ENCODE assay signal across 8 cellular contexts in genomic region chr2:73987948-73988700, GRCh38. TPM values are rescaled to one million over a fixed set of nuclear protein-coding genes. Genes with fewer than 3 reads are reported as not detected.
DNase-seq lines count a peak whose midpoint lies in the region; ATAC-seq and TF ChIP-seq lines count a peak whose summit lies in the region.

No MANE protein-coding gene starts in this region.

- H4K20me1 ChIP-seq in IMR-90 (ENCODE audit: insufficient read depth, low read length) (peaks cover 50% of the 10 kb centered on the region), mammary epithelial cell (ENCODE audit: insufficient read depth, low read length) (no peaks in the 10 kb centered on the region)

- H3K4me1 Mint-ChIP-seq in naive thymus-derived CD4-positive, alpha-beta T cell, result peaks cover 60 to 80% (median 73%) of the 10 kb centered on the region in 7 donors

- H3K14ac ChIP-seq in IMR-90 (replicated peaks; ENCODE audit: low read depth, low read length), result peak overlapping the region; percentile 37

- no peak overlapping the region for H3K56ac ChIP-seq in IMR-90 (ENCODE audit: extremely low read depth, insufficient read depth, low read length)

- H3K4ac ChIP-seq in IMR-90 (ENCODE audit: low read depth, low read length), result no peak overlapping the region

- no peak overlapping the region for H2AK5ac ChIP-seq in IMR-90 (ENCODE audit: low read depth, low read length)

- H3K36me3 Mint-ChIP-seq in naive thymus-derived CD4-positive, alpha-beta T cell, result peaks cover 3 to 52% (median 24%) of the 10 kb centered on the region in 5 donors

- peak overlapping the region; percentile 45 for H3K23ac ChIP-seq in IMR-90 (ENCODE audit: low read depth, low read length)

- H3K4me1 ChIP-seq in IMR-90 (ENCODE audit: control insufficient read depth, insufficient read depth, low read length) (peaks cover 25% of the 10 kb centered on the region), mammary epithelial cell (ENCODE audit: insufficient read depth, low read length) (peaks cover 57% of the 10 kb centered on the region)
- H3K4me1 ChIP-seq in naive thymus-derived CD4-positive, alpha-beta T cell (ENCODE audit: control insufficient read depth in 2 of 2, insufficient read depth in 2 of 2, low read length in 2 of 2), result peaks cover 30 to 50% of the 10 kb centered on the region in 2 donors

- H3K4me3 ChIP-seq in AG04450 (ENCODE audit: low read depth, low read length) (peak overlapping the region; percentile 48), IMR-90 (ENCODE audit: insufficient read depth, low read depth, low read length) (no peak overlapping the region; the same call in 1 of the 2 replicates), mammary epithelial cell (replicated peaks in 1 of 3; ENCODE audit: insufficient read depth in 1 of 3, low read depth in 2 of 3, low read length in 3 of 3) (peak overlapping the region in 2 of 3 experiments; percentile 8 to 19)
- peak overlapping the region; percentile 62 for H3K4me3 ChIP-seq in naive thymus-derived CD4-positive, alpha-beta T cell (ENCODE audit: low read length)

- H3K27me3 ChIP-seq in AG04450 (ENCODE audit: control insufficient read depth, insufficient read depth, low read length) (no peaks in the 10 kb centered on the region), IMR-90 (ENCODE audit: control insufficient read depth, insufficient read depth, low read length) (no peaks in the 10 kb centered on the region), mammary epithelial cell (ENCODE audit: insufficient read depth, low read length) (no peaks in the 10 kb centered on the region)
- H3K27me3 ChIP-seq in naive thymus-derived CD4-positive, alpha-beta T cell (ENCODE audit: control insufficient read depth in 2 of 2, insufficient read depth in 2 of 2, low read length in 2 of 2), result no peaks in the 10 kb centered on the region

- H2BK15ac ChIP-seq in IMR-90 (ENCODE audit: low read depth, low read length), result no peak overlapping the region

- peak overlapping the region; percentile 83 to 93 (median 88) for H3K4me3 Mint-ChIP-seq in naive thymus-derived CD4-positive, alpha-beta T cell

- CTCF ChIA-PET in AG04450 (lab: Charles Lee), result interaction anchor here (1.3 to 2.1 kb wide), 2 partner anchors 132 to 164 kb away, joined by 5 read pairs; no protein-coding TSS in a partner anchor
- CTCF ChIA-PET in IMR-90 (lab: Yijun Ruan, JAX), result interaction anchor here (0.6 to 0.8 kb wide), 2 partner anchors 13 to 196 kb away, joined by 3 read pairs; no protein-coding TSS in a partner anchor
- CTCF ChIA-PET in mammary epithelial cell (lab: Charles Lee; ENCODE audit: low non-redundant PET), result interaction anchor here (0.9 kb wide), 1 partner anchor 15 kb away, joined by 4 read pairs; no protein-coding TSS in a partner anchor
- CTCF ChIA-PET in naive thymus-derived CD4-positive, alpha-beta T cell (lab: Charles Lee), result interaction anchor here (0.6 to 2.9 kb wide), 15 partner anchors 8 to 298 kb away, joined by 3 to 37 read pairs (median 3); partner anchors contain the start of gene MOB1A

- TF ChIP-seq POLR2A in IMR-90 (IDR thresholded peaks at IDR 0.05; ENCODE audit: low read depth, low read length), result no peak

- H4K5ac ChIP-seq in IMR-90 (ENCODE audit: low read depth, low read length), result no peak overlapping the region

- peaks cover 22% of the 10 kb centered on the region for H3K9me1 ChIP-seq in IMR-90 (ENCODE audit: insufficient read depth, low read length)

- BruUV-seq in IMR-90 (replicated peaks; lab: Mats Ljungman, UMichigan) (no TSS peak), mammary epithelial cell (replicated peaks; lab: Mats Ljungman, UMichigan) (no TSS peak)

- no peak overlapping the region for H3K18ac ChIP-seq in IMR-90 (ENCODE audit: low read depth, low read length)

- H2AFZ ChIP-seq in IMR-90 (replicated peaks; ENCODE audit: low read length, poor library complexity), result no peak overlapping the region
- H2AFZ ChIP-seq in mammary epithelial cell (ENCODE audit: low read depth, low read length), result no peak overlapping the region

- H2BK120ac ChIP-seq in IMR-90 (ENCODE audit: low read depth, low read length), result no peak overlapping the region

- no peak overlapping the region for H4K8ac ChIP-seq in IMR-90 (ENCODE audit: low read depth in 2 of 2, low read length in 2 of 2)

- DNase-seq in AG04450 (ENCODE audit: low read depth, low spot score), result no peak
- no peak for DNase-seq in IMR-90
- DNase-seq in mammary epithelial cell, result no peak
- DNase-seq in naive thymus-derived CD4-positive, alpha-beta T cell, result no peak
- DNase-seq in medulla oblongata (ENCODE audit: extremely low spot score), result no peak
- DNase-seq in kidney tubule cell (ENCODE audit: low spot score), result no peak
- no peak for DNase-seq in SIG-M5 treated with dmso at 0.1 percent for 504 hours (lab: John Stamatoyannopoulos, UW; ENCODE audit: unreplicated experiment)

- in situ Hi-C loops in IMR-90 (cut with MboI; ENCODE audit: low sequenced_read_pairs), result loop anchor here (10.0 kb wide), 1 partner anchor 163 kb away; the partner anchor contains the start of gene STAMBP
- in situ Hi-C loops in mammary epithelial cell (cut with MboI; ENCODE audit: low sequenced_read_pairs in 2 of 2), result no loop called here

- dilution Hi-C loops in IMR-90 (cut with HindIII; ENCODE audit: low sequenced_read_pairs, unreplicated experiment) (no loop called here), mammary epithelial cell (cut with HindIII; ENCODE audit: low sequenced_read_pairs) (no loop called here)

- H3K9me3 Mint-ChIP-seq in naive thymus-derived CD4-positive, alpha-beta T cell, result peaks cover 0 to 11% (median 4%) of the 10 kb centered on the region in 11 donors

- no peak for ATAC-seq in IMR-90 (ENCODE audit: low read depth)
- no peak for ATAC-seq in naive thymus-derived CD4-positive, alpha-beta T cell
- ATAC-seq in HG03135 (IDR thresholded peaks at IDR 0.05; ENCODE audit: unreplicated experiment), result no peak

- intact Hi-C loops in IMR-90 (cut with micrococcal nuclease), result no loop called here
- intact Hi-C loops in mammary epithelial cell (cut with micrococcal nuclease), result no loop called here
- intact Hi-C loops in naive thymus-derived CD4-positive, alpha-beta T cell (cut with micrococcal nuclease), result loop anchor here (1.0 to 5.0 kb wide), 13 partner anchors 17 to 404 kb away; partner anchors contain the start of genes STAMBP (in 2 of the 2), BOLA3 (in 1 of the 2), DGUOK (in 1 of the 2) and MTHFD2 (in 1 of the 2)

- peaks cover 75% of the 10 kb centered on the region for H3K79me2 ChIP-seq in mammary epithelial cell (ENCODE audit: insufficient read depth, low read length)

- peaks cover 29 to 69% of the 10 kb centered on the region in 2 experiments for H3K79me1 ChIP-seq in IMR-90 (ENCODE audit: low read depth in 1 of 2, low read length in 2 of 2)

- H2AK9ac ChIP-seq in IMR-90 (replicated peaks; ENCODE audit: low read depth, low read length, poor library complexity), result peak overlapping the region; percentile 95

- POLR2A ChIA-PET in AG04450 (lab: Yijun Ruan, JAX), result interaction anchor here (0.6 to 1.1 kb wide), 4 partner anchors 12 to 139 kb away, joined by 3 to 4 read pairs (median 3); no protein-coding TSS in a partner anchor
- POLR2A ChIA-PET in IMR-90 (lab: Charles Lee; ENCODE audit: unreplicated experiment), result no interaction called here
- POLR2A ChIA-PET in naive thymus-derived CD4-positive, alpha-beta T cell (lab: Charles Lee), result interaction anchor here (0.6 to 4.1 kb wide), 11 partner anchors 9 to 79 kb away, joined by 3 to 19 read pairs (median 4); no protein-coding TSS in a partner anchor

- no peak for TF ChIP-seq CTCF in AG04450 (IDR thresholded peaks at IDR 0.05; ENCODE audit: low read depth, low read length)
- TF ChIP-seq CTCF in IMR-90 (conservative IDR thresholded peaks at IDR 0.05; ENCODE audit: low read depth, low read length), result no peak
- no peak for TF ChIP-seq CTCF in mammary epithelial cell (conservative IDR thresholded peaks at IDR 0.05 in 1 of 2, IDR thresholded peaks at IDR 0.05 in 1 of 2; ENCODE audit: extremely low read depth in 1 of 2, insufficient read depth in 1 of 2, low read depth in 1 of 2, low read length in 2 of 2)

- H3K9ac ChIP-seq in IMR-90 (ENCODE audit: low read depth, low read length) (no peak overlapping the region), mammary epithelial cell (ENCODE audit: insufficient read depth, low read length) (no peak overlapping the region)

- no peak overlapping the region for H3K27ac ChIP-seq in AG04450 (ENCODE audit: low read depth, low read length)
- H3K27ac ChIP-seq in IMR-90 (ENCODE audit: insufficient read depth, low read length), result no peak overlapping the region
- no peak overlapping the region for H3K27ac ChIP-seq in mammary epithelial cell (ENCODE audit: insufficient read depth, low read depth, low read length)
- H3K27ac ChIP-seq in naive thymus-derived CD4-positive, alpha-beta T cell (ENCODE audit: low read depth, low read length), result peak overlapping the region; percentile 90

- peaks cover 0 to 8% (median 0%) of the 10 kb centered on the region in 5 donors for H3K27me3 Mint-ChIP-seq in naive thymus-derived CD4-positive, alpha-beta T cell

- no peaks in the 10 kb centered on the region; the same call in 1 of the 2 replicates for H3K9me3 ChIP-seq in AG04450 (ENCODE audit: control insufficient read depth, insufficient read depth, low read length)
- no peaks in the 10 kb centered on the region for H3K9me3 ChIP-seq in IMR-90 (ENCODE audit: control insufficient read depth, insufficient read depth, low read length)
- H3K9me3 ChIP-seq in mammary epithelial cell (replicated peaks; ENCODE audit: insufficient read depth, low read length), result no peaks in the 10 kb centered on the region
- peaks cover 0 to 5% (median 0%) of the 10 kb centered on the region in 3 experiments for H3K9me3 ChIP-seq in naive thymus-derived CD4-positive, alpha-beta T cell (ENCODE audit: control insufficient read depth in 2 of 3, low read length in 3 of 3)

- H2BK5ac ChIP-seq in IMR-90 (ENCODE audit: low read depth, low read length, poor library complexity, severe bottlenecking), result no peak overlapping the region

- no peak overlapping the region for H2BK20ac ChIP-seq in IMR-90 (ENCODE audit: low read depth, low read length)

- 33% methylated on average over 3 of the region's 10 CpGs; no CpG with 5 or more reads in 1 of the 2 experiments for WGBS in IMR-90 (ENCODE audit: extremely low coverage in 2 of 2, insufficient read length in 1 of 2), 2 experiments
- WGBS in mammary epithelial cell (ENCODE audit: low coverage, missing lambda C conversion rate), result 57% methylated on average over 10 of the region's 10 CpGs

- H3K27ac Mint-ChIP-seq in naive thymus-derived CD4-positive, alpha-beta T cell, result peak overlapping the region in 8 of 9 donors; percentile 39 to 94 (median 62)

- H3K36me3 ChIP-seq in IMR-90 (ENCODE audit: control insufficient read depth, insufficient read depth, low read length) (peaks cover 5% of the 10 kb centered on the region), mammary epithelial cell (ENCODE audit: insufficient read depth, low read length) (peaks cover 2% of the 10 kb centered on the region)
- peaks cover 0 to 9% (median 0%) of the 10 kb centered on the region in 3 experiments for H3K36me3 ChIP-seq in naive thymus-derived CD4-positive, alpha-beta T cell (ENCODE audit: control insufficient read depth in 2 of 3, insufficient read depth in 3 of 3, low read length in 3 of 3)

- no peak overlapping the region for H4K91ac ChIP-seq in IMR-90 (ENCODE audit: insufficient read depth, low read depth, low read length)

- peak overlapping the region; percentile 69 for H3K4me2 ChIP-seq in IMR-90 (ENCODE audit: low read depth, low read length)
- H3K4me2 ChIP-seq in mammary epithelial cell (ENCODE audit: insufficient read depth, low read depth, low read length), result peak overlapping the region; percentile 77

- TF ChIP-seq RAD21 in IMR-90 (IDR thresholded peaks at IDR 0.05; ENCODE audit: low read length), result no peak

RNA-seq across cellular contexts. Expression of gene TET3, which starts 3.4 kb away (rescaled TPM):
- 3.1 and 3.2 TPM in 2 replicates for polyA plus RNA-seq in AG04450 (2011; rRNA removed)
- polyA minus RNA-seq in AG04450 (2011; rRNA and poly(A)+ RNA removed), result 6.3 TPM in 2 replicates
- 1.6 and 1.7 TPM in 2 replicates for total RNA-seq in IMR-90 (2012; rRNA removed)
- polyA plus RNA-seq in IMR-90 (2012; rRNA removed), result 1.8 TPM in 2 replicates
- 0.75 and 1.2 TPM in 2 replicates for polyA plus RNA-seq in IMR-90 (2012; cell fraction: cytosol; rRNA removed)
- polyA plus RNA-seq in IMR-90 (2012; cell fraction: nucleus; rRNA removed; ENCODE audit: low replicate concordance), result 5.9 and 7.2 TPM in 2 replicates
- 10 to 100 TPM in 1 of 2 donors, 1 to 10 TPM in 1; 6.0 to 14.9 TPM for total RNA-seq in mammary epithelial cell
- 3.1 TPM for polyA plus RNA-seq in mammary epithelial cell
- 16.0 TPM for polyA minus RNA-seq in mammary epithelial cell
- total RNA-seq in naive thymus-derived CD4-positive, alpha-beta T cell, result 10 to 100 TPM; 19.1 to 38.6 (median 28.6) TPM
- 1 to 10 TPM in 1 of 2 donors, under 1 TPM in 1; 0.77 to 1.1 TPM for polyA plus RNA-seq in naive thymus-derived CD4-positive, alpha-beta T cell

Comparison
In these comparisons a context has a peak if more than half of its experiments do, and no peak if none do; other contexts are left out.
1. intact Hi-C loops: an anchor here in naive thymus-derived CD4-positive, alpha-beta T cell (1.0 to 5.0 kb wide); none called in IMR-90 and mammary epithelial cell.